ENCODE assay signal across 8 cellular contexts in genomic region chr1:999797-1000356, GRCh38. TPM values are rescaled to one million over a fixed set of nuclear protein-coding genes. Genes with fewer than 3 reads are reported as not detected.
DNase-seq lines count a peak whose midpoint lies in the region; ATAC-seq and TF ChIP-seq lines count a peak whose summit lies in the region.

TSS of gene HES4 (minus strand) at chr1:1000097. CDS start at chr1:999973, 124 bp downstream.

- H3K4me2 ChIP-seq in SK-N-SH, result peak within 1 kb of the TSS; percentile 78

- peak within 1 kb of the TSS; percentile 61 for H3K4me3 ChIP-seq in HUES48 (ENCODE audit: low read depth, low read length)
- peak within 1 kb of the TSS; percentile 33 to 37; a peak in 3 of 4 replicates for H3K4me3 ChIP-seq in SK-N-SH (ENCODE audit: low read depth in 2 of 2, low read length in 1 of 2)
- H3K4me3 ChIP-seq in astrocyte of the cerebellum (ENCODE audit: low read depth, low read length), result peak within 1 kb of the TSS; percentile 56

- ATAC-seq in left ventricle myocardium superior (peak; percentile 78), HG02623 (IDR thresholded peaks at IDR 0.05; ENCODE audit: unreplicated experiment) (no peak)

- peak within 1 kb of the TSS; percentile 75 for H3K27ac ChIP-seq in HUES48 (ENCODE audit: low read depth, low read length)
- peak within 1 kb of the TSS in 1 of 2 experiments; percentile 39; a peak in 2 of 4 replicates for H3K27ac ChIP-seq in SK-N-SH (ENCODE audit: low read depth in 2 of 2, low read length in 1 of 2)

- H3K9me3 ChIP-seq in ES-I3 (ENCODE audit: control insufficient read depth, insufficient read depth, low read length) (no peaks in the 10 kb centered on the region), HUES48 (ENCODE audit: control insufficient read depth, insufficient read depth, low read length) (no peaks in the 10 kb centered on the region), SK-N-SH (no peaks in the 10 kb centered on the region)

- WGBS in SK-N-SH (ENCODE audit: low lambda C conversion rate), result no CpG with 5 or more reads among the region's 85 CpGs

- no peak for TF ChIP-seq RAD21 in SK-N-SH (IDR thresholded peaks at IDR 0.05; ENCODE audit: low read length)

- no peak within 1 kb of the TSS for H2AFZ ChIP-seq in SK-N-SH (ENCODE audit: low read depth)

- POLR2A ChIA-PET in SK-N-SH (lab: Yijun Ruan, JAX), result no interaction called here

- no peaks in the 10 kb centered on the region for H4K20me1 ChIP-seq in SK-N-SH (ENCODE audit: insufficient read depth)

- in situ Hi-C loops in astrocyte of the cerebellum (cut with HindIII; ENCODE audit: low sequenced_read_pairs), result no loop called here

- H3K79me2 ChIP-seq in SK-N-SH (ENCODE audit: insufficient read depth), result no peaks in the 10 kb centered on the region

- H3K4me1 ChIP-seq in ES-I3 (ENCODE audit: insufficient read depth, low read length) (peaks cover 14% of the 10 kb centered on the region), HUES48 (ENCODE audit: control insufficient read depth, insufficient read depth, low read length) (no peaks in the 10 kb centered on the region; the same call in 1 of the 2 replicates), SK-N-SH (ENCODE audit: control insufficient read depth in 1 of 2, insufficient read depth in 2 of 2, low read depth in 1 of 2, low read length in 1 of 2) (peaks cover 0 to 27% of the 10 kb centered on the region in 2 experiments; a peak in 1 of 4 replicates)

- H3F3A ChIP-seq in SK-N-SH (replicated peaks; ENCODE audit: insufficient read depth), result no peaks in the 10 kb centered on the region

- DNase-seq in SK-N-SH, result peak; percentile 73
- DNase-seq in astrocyte of the cerebellum (ENCODE audit: low read depth), result peak; percentile 77
- peak; percentile 97 for DNase-seq in left ventricle myocardium superior
- DNase-seq in pons (ENCODE audit: low spot score), result peak; percentile 36
- DNase-seq in OCI-M2 (lab: John Stamatoyannopoulos, UW; ENCODE audit: unreplicated experiment), result no peak

- no peaks in the 10 kb centered on the region for H3K36me3 ChIP-seq in ES-I3 (ENCODE audit: insufficient read depth, low read length)
- H3K36me3 ChIP-seq in HUES48 (ENCODE audit: control insufficient read depth, insufficient read depth, low read length), result no peaks in the 10 kb centered on the region
- no peaks in the 10 kb centered on the region for H3K36me3 ChIP-seq in SK-N-SH (replicated peaks in 1 of 2; ENCODE audit: control insufficient read depth in 1 of 2, insufficient read depth in 2 of 2, low read length in 1 of 2)

- H3K9me2 ChIP-seq in SK-N-SH, result no peaks in the 10 kb centered on the region

- H3K27me3 ChIP-seq in HUES48 (ENCODE audit: control insufficient read depth, insufficient read depth, low read length) (peaks cover 90% of the 10 kb centered on the region), SK-N-SH (ENCODE audit: insufficient read depth) (peaks cover 12% of the 10 kb centered on the region; the same call in 1 of the 2 replicates)

- no peak for TF ChIP-seq EP300 in SK-N-SH (IDR thresholded peaks at IDR 0.05; ENCODE audit: borderline replicate concordance in 1 of 2, low read depth in 1 of 2, low read length in 1 of 2)

- no peak for TF ChIP-seq CTCF in SK-N-SH (IDR thresholded peaks at IDR 0.05)
- TF ChIP-seq CTCF in astrocyte of the cerebellum (IDR thresholded peaks at IDR 0.05; ENCODE audit: low read depth, low read length, missing control alignments), result no peak

- H3K9ac ChIP-seq in ES-I3 (ENCODE audit: low read depth, low read length) (peak within 1 kb of the TSS; percentile 52), HUES48 (ENCODE audit: low read depth, low read length) (peak within 1 kb of the TSS; percentile 65; the same call in 1 of the 2 replicates), SK-N-SH (peak within 1 kb of the TSS; percentile 70; the same call in 1 of the 2 replicates)

- CTCF ChIA-PET in SK-N-SH (lab: Yijun Ruan, JAX), result interaction anchor here (0.9 to 13.2 kb wide), 2 partner anchors 17 to 38 kb away, joined by 3 to 246 read pairs; partner anchors contain the start of gene PERM1

- intact Hi-C loops in left ventricle myocardium superior (cut with micrococcal nuclease), result no loop called here

TF ChIP-seq in SK-N-SH, 30 proteins besides CTCF, POLR2A, EP300 and RAD21:
- TF ChIP-seq MAX (IDR thresholded peaks at IDR 0.05; ENCODE audit: low read depth) (0 out of 2 replicates have a peak, but pooled peaks have one; percentile 28), POLR2AphosphoS5 (IDR thresholded peaks at IDR 0.05; ENCODE audit: low read depth, low read length) (no peak), PBX3 (IDR thresholded peaks at IDR 0.05) (peak; percentile 85), RCOR1 (IDR thresholded peaks at IDR 0.05; ENCODE audit: low read length) (no peak)

RNA-seq across cellular contexts. Expression of gene HES4, which starts in this region (rescaled TPM):
- polyA plus RNA-seq in SK-N-SH (2012; rRNA removed), result 4.2 and 4.7 TPM in 2 replicates
- polyA plus RNA-seq in SK-N-SH (2012; cell fraction: cytosol; rRNA removed), result 0.26 and 0.32 TPM in 2 replicates
- polyA plus RNA-seq in SK-N-SH (2012; cell fraction: nucleus; rRNA removed), result 43.9 and 52.7 TPM in 2 replicates
- total RNA-seq in left ventricle myocardium superior, result 39.4 TPM
